In the genomic region with DNA sequence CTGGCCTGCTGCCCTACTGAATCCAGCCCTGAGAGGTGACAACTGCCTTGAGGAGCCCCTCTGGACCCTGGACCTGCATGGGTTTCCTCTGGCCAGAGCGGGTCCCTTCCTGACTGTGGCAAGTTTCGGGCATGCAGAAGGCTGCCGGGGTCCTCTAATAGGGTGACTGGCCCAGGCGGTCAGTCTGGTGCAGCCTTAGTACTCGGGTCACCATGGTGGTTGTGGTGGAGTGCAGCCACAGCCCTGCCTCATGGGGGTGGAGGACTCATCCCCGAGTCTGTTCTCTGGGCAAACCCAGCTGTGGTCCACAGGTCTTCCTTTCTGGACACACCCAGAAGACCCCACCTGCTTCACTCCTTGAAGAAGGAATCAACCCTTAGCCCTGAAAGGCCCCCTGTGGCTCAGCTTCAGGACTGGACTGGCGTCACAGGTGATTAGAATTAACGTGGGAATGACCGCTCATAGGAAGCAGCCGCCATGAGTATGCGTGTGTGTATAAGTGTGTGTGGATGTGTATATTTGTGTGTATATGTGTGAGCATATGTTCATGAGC, we compare ENCODE assay signal across 27 cellular contexts. TPM values are rescaled to one million over a fixed set of nuclear protein-coding genes. Genes with fewer than 3 reads are reported as not detected.
A peak's percentile ranks its signal among the peaks of the same experiment; 100 is the strongest.
DNase-seq lines count a peak whose midpoint lies in the region; ATAC-seq and TF ChIP-seq lines count a peak whose summit lies in the region.
"Had no signal": no experiment of that assay in that cellular context is flagged by ENCODE, and none has a peak within 500 bp of the region (broad histone marks: within the 10 kb centered on the region; RNA-seq: fewer than 3 reads in every experiment).

No MANE protein-coding gene starts in this region.

- H3K4me3 ChIP-seq in osteoblast (ENCODE audit: insufficient read depth, low read length): no peak overlapping the region
- H3K4me3 ChIP-seq: HAP-1, K562 had no signal

- peaks cover 9% of the 10 kb centered on the region for H3K27me3 Mint-ChIP-seq in type B pancreatic cell

- no peaks in the 10 kb centered on the region for H3K79me2 ChIP-seq in osteoblast (ENCODE audit: insufficient read depth, low read length)

- no peaks in the 10 kb centered on the region for H3K9me3 ChIP-seq in osteoblast (ENCODE audit: low read depth, low read length)
- H3K9me3 ChIP-seq: HAP-1 had no signal

- TF ChIP-seq CTCF in osteoblast (IDR thresholded peaks at IDR 0.05; ENCODE audit: extremely low read depth, low read depth, low read length) (no peak), type B pancreatic cell (conservative IDR thresholded peaks at IDR 0.05) (no peak)

- peak; percentile 50 for DNase-seq in cardiac septum (ENCODE audit: low spot score)
- no peak for DNase-seq in left ventricle myocardium superior
- peak; percentile 27 for DNase-seq in ecto neural progenitor cell (ENCODE audit: low spot score)
- DNase-seq in osteoblast (ENCODE audit: insufficient read length, low spot score, missing footprints): peak; percentile 71
- peak; percentile 50 for DNase-seq in type B pancreatic cell (ENCODE audit: extremely low spot score, unreplicated experiment)
- no peak for DNase-seq in SKM-1 (lab: John Stamatoyannopoulos, UW; ENCODE audit: unreplicated experiment)
- no peak for DNase-seq in NCI-H2029 (lab: John Stamatoyannopoulos, UW)
- no peak for DNase-seq in A172 (ENCODE audit: low spot score)
- DNase-seq: C1 segment of cervical spinal cord; CD4-positive, alpha-beta memory T cell; COR-L47; DMS53; GOT3; HFFc6; Kasumi-1; MV-4-11; NCI-H1105; NCI-H1436 treated with DMSO at 0.1 percent for 48 hours; NCI-H187 treated with DMSO at 0.1 percent for 48 hours; NCI-H2107; NCI-H524 treated with DMSO at 0.1 percent for 48 hours; NCI-H774 had no signal

- H3K27ac Mint-ChIP-seq in type B pancreatic cell: no peak overlapping the region
- H3K27ac Mint-ChIP-seq: CD4-positive, alpha-beta memory T cell; HFFc6 had no signal

- H3K27me3 ChIP-seq in osteoblast (ENCODE audit: insufficient read depth, low read length): peaks cover 6% of the 10 kb centered on the region

- no peaks in the 10 kb centered on the region for H3K4me1 ChIP-seq in osteoblast (ENCODE audit: insufficient read depth, low read length)
- H3K4me1 ChIP-seq: HAP-1 had no signal

- H3K4me3 Mint-ChIP-seq in type B pancreatic cell: no peak overlapping the region
- H3K4me3 Mint-ChIP-seq: CD4-positive, alpha-beta memory T cell; HFFc6 had no signal

- no peak overlapping the region for H3K27ac ChIP-seq in osteoblast (ENCODE audit: low read depth, low read length)

- H3K36me3 Mint-ChIP-seq in type B pancreatic cell: no peaks in the 10 kb centered on the region
- H3K36me3 Mint-ChIP-seq: CD4-positive, alpha-beta memory T cell had no signal

- H4K20me1 ChIP-seq in osteoblast (ENCODE audit: insufficient read depth, low read length): no peaks in the 10 kb centered on the region

- no peaks in the 10 kb centered on the region for H3K36me3 ChIP-seq in osteoblast (ENCODE audit: insufficient read depth, low read length)
- H3K36me3 ChIP-seq: HAP-1 had no signal

- ATAC-seq in left ventricle myocardium superior: no peak
- ATAC-seq: K562 had no signal

- H3K9me3 Mint-ChIP-seq in type B pancreatic cell: no peaks in the 10 kb centered on the region
- H3K9me3 Mint-ChIP-seq: CD4-positive, alpha-beta memory T cell; HFFc6 had no signal

- no peak overlapping the region for H3K4me2 ChIP-seq in osteoblast (ENCODE audit: insufficient read depth, low read length)

- H2AFZ ChIP-seq in osteoblast (ENCODE audit: low read length): no peak overlapping the region

- H3K4me1 Mint-ChIP-seq in type B pancreatic cell (ENCODE audit: unreplicated experiment): peaks cover 3% of the 10 kb centered on the region
- H3K4me1 Mint-ChIP-seq: CD4-positive, alpha-beta memory T cell had no signal

- intact Hi-C loops in cardiac septum (cut with DNase I): no loop called here
- intact Hi-C loops in left ventricle myocardium superior (cut with micrococcal nuclease): no loop called here

RNA-seq across cellular contexts. Expression of a gene that starts 28.7 kb away (rescaled TPM):
- total RNA-seq in cardiac septum (52.5 TPM), left ventricle myocardium superior (36.0 TPM), osteoblast (not detected in 2 replicates), type B pancreatic cell (ENCODE audit: low replicate concordance) (0.48 and 0.70 TPM in 2 replicates)
- total RNA-seq in A172 (2014; rRNA removed; shearing (Covaris generic)): 0.10 TPM in 1 of 2 replicates, not detected in the other
- total RNA-seq: A673; CD4-positive, alpha-beta memory T cell; Daoy; G401; HFFc6; K562 had no signal

Comparison
In these comparisons a context has a peak if more than half of its experiments do, and no peak if none do; other contexts are left out.
1. DNase-seq: peak in cardiac septum (single experiment), ecto neural progenitor cell (single experiment), osteoblast (single experiment) and type B pancreatic cell (single experiment); none in left ventricle myocardium superior (single experiment), SKM-1 (single experiment), NCI-H2029 (single experiment) and A172 (single experiment).
2. RNA of a gene that starts 28.7 kb away (total RNA-seq): 52.5 TPM in cardiac septum (single experiment) and 36.0 TPM in left ventricle myocardium superior (single experiment); 0.48 to 0.70 TPM in type B pancreatic cell, not detected in osteoblast and 0.10 TPM in A172; every median in the first group is over 10 times any median in the second.